Comparison of ENCODE assay signal across 8 cellular contexts in the genomic region with DNA sequence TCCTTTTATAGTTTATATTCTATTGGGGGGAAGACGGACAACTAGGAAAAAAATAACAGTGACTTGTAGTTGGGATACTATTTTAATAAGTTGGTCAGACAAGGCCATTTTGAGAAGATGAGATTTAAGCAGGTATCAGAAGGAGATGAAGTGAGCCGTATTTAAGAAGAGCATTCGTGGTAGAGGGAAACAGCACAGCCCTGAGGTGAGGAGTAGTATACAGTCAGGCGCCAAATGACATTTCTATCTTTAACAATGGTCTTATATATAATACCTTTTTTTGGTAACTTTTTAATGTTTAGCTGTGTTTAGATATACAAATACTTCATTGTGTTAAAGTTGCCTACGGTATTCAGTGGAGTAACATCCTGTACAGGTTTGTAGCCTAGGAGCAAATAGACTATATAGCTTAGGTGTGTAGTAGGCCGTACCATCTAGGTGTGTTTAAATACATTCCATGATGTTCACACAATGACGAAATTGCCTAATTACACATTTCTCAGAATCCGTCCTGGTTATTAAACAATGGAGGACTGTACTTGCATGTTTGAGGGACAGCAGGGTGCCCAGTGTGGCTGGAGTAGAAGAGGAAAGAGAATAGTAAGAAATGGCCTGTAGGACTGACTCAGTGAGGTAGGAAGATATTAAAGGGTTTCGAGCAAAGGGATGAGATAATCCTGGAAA. TPM values are rescaled to one million over a fixed set of nuclear protein-coding genes. Genes with fewer than 3 reads are reported as not detected.
DNase-seq lines count a peak whose midpoint lies in the region; TF ChIP-seq lines count a peak whose summit lies in the region.

No MANE protein-coding gene starts in this region.

- no peaks in the 10 kb centered on the region for H3K9me3 ChIP-seq in iPS DF 6.9 (ENCODE audit: control insufficient read depth, insufficient read depth, low read length)

- no peaks in the 10 kb centered on the region for H3K4me1 ChIP-seq in iPS DF 6.9 (ENCODE audit: control insufficient read depth, insufficient read depth, low read length)

- H3K4me3 ChIP-seq in AG04449 (ENCODE audit: low read depth, low read length): peak overlapping the region; percentile 86
- H3K4me3 ChIP-seq in H7 (ENCODE audit: insufficient read depth, low read depth, low read length): peak overlapping the region; percentile 97
- peak overlapping the region; percentile 87 for H3K4me3 ChIP-seq in WI38 (ENCODE audit: low read depth, low read length)
- H3K4me3 ChIP-seq in iPS DF 6.9 (ENCODE audit: low read length): peak overlapping the region; percentile 84; the same call in 1 of the 2 replicates

- no peak overlapping the region for H3K27ac ChIP-seq in iPS DF 6.9 (ENCODE audit: low read length)
- H3K27ac ChIP-seq in temporal lobe (ENCODE audit: low read depth, low read length): peak overlapping the region; percentile 94

- DNase-seq in AG04449 (ENCODE audit: low read depth, low spot score) (no peak), H7 (no peak), iPS DF 6.9 (ENCODE audit: low read depth, low spot score) (no peak), A172 (ENCODE audit: low spot score) (no peak), SK-N-DZ (ENCODE audit: low spot score) (no peak)
- no peak for DNase-seq in NK-92 treated with Interleukin-12 subunit alpha and Interleukin-12 subunit beta, amount 100 ng/mL, for 24 hours (lab: John Stamatoyannopoulos, UW)

- POLR2A ChIA-PET in AG04449 (lab: Yijun Ruan, JAX): interaction anchor here (0.6 to 2.0 kb wide), 5 partner anchors 10 to 50 kb away, joined by 3 to 15 read pairs (median 5); partner anchors contain the start of genes SS18L2 and ZBTB47

- TF ChIP-seq CTCF in AG04449 (IDR thresholded peaks at IDR 0.05; ENCODE audit: insufficient read depth, low read length, missing control alignments): peak; percentile 32
- TF ChIP-seq CTCF in WI38 (IDR thresholded peaks at IDR 0.05; ENCODE audit: low read depth, low read length): no peak

- H3K27me3 ChIP-seq in H7 (ENCODE audit: control insufficient read depth, insufficient read depth, low read length) (no peaks in the 10 kb centered on the region), iPS DF 6.9 (ENCODE audit: control insufficient read depth, insufficient read depth, low read length) (no peaks in the 10 kb centered on the region)

- CTCF ChIA-PET in AG04449 (lab: Yijun Ruan, JAX): interaction anchor here (0.9 to 4.0 kb wide), 8 partner anchors 9 to 155 kb away, joined by 3 to 38 read pairs (median 4); no protein-coding TSS in a partner anchor

- H3K36me3 ChIP-seq in H7 (replicated peaks; ENCODE audit: control insufficient read depth, insufficient read depth, low read length) (no peaks in the 10 kb centered on the region), iPS DF 6.9 (ENCODE audit: control insufficient read depth, insufficient read depth, low read length) (no peaks in the 10 kb centered on the region; the same call in 1 of the 2 replicates)

- no CpG with 5 or more reads among the region's 9 CpGs for WGBS in iPS DF 6.9 (ENCODE audit: insufficient coverage, insufficient read length)

RNA-seq across cellular contexts. Expression of gene NKTR, which starts 1.6 kb away (rescaled TPM):
- 21.3 and 44.8 TPM in 2 replicates for total RNA-seq in H7 (2014; rRNA removed; shearing (Covaris generic))
- total RNA-seq in temporal lobe: 93.7 TPM
- total RNA-seq in A172 (2014; rRNA removed; shearing (Covaris generic)): 22.9 and 23.8 TPM in 2 replicates
- polyA plus RNA-seq in SK-N-DZ (2014; cell fraction: cytosol; rRNA removed): 18.0 and 31.5 TPM in 2 replicates
- 131 and 159 TPM in 2 replicates for polyA plus RNA-seq in SK-N-DZ (2014; cell fraction: nucleus; rRNA removed)

RNA-seq across cellular contexts. Expression of gene SS18L2, which starts 11.4 kb away (rescaled TPM):
- total RNA-seq in H7 (2014; rRNA removed; shearing (Covaris generic)): 56.9 and 58.9 TPM in 2 replicates
- total RNA-seq in temporal lobe: 22.9 TPM
- total RNA-seq in A172 (2014; rRNA removed; shearing (Covaris generic)): 33.2 and 37.8 TPM in 2 replicates
- 38.6 and 38.8 TPM in 2 replicates for polyA plus RNA-seq in SK-N-DZ (2014; cell fraction: cytosol; rRNA removed)
- polyA plus RNA-seq in SK-N-DZ (2014; cell fraction: nucleus; rRNA removed): 25.7 and 37.1 TPM in 2 replicates

RNA-seq across cellular contexts. Expression of gene SEC22C, which starts 20.3 kb away (rescaled TPM):
- total RNA-seq in H7 (2014; rRNA removed; shearing (Covaris generic)): 53.0 and 57.3 TPM in 2 replicates
- 46.2 TPM for total RNA-seq in temporal lobe
- 77.4 and 84.5 TPM in 2 replicates for total RNA-seq in A172 (2014; rRNA removed; shearing (Covaris generic))
- polyA plus RNA-seq in SK-N-DZ (2014; cell fraction: cytosol; rRNA removed): 41.0 and 48.4 TPM in 2 replicates
- polyA plus RNA-seq in SK-N-DZ (2014; cell fraction: nucleus; rRNA removed): 26.8 and 32.7 TPM in 2 replicates

RNA-seq across cellular contexts. Expression of gene ZBTB47, which starts 51.5 kb away (rescaled TPM):
- total RNA-seq in H7 (2014; rRNA removed; shearing (Covaris generic)): 5.1 and 8.0 TPM in 2 replicates
- total RNA-seq in temporal lobe: 14.0 TPM
- 16.7 and 17.9 TPM in 2 replicates for total RNA-seq in A172 (2014; rRNA removed; shearing (Covaris generic))
- polyA plus RNA-seq in SK-N-DZ (2014; cell fraction: cytosol; rRNA removed): 3.1 and 4.7 TPM in 2 replicates
- polyA plus RNA-seq in SK-N-DZ (2014; cell fraction: nucleus; rRNA removed): 5.1 and 5.3 TPM in 2 replicates
